8 cellular contexts compared by ENCODE assay signal in the genomic region with DNA sequence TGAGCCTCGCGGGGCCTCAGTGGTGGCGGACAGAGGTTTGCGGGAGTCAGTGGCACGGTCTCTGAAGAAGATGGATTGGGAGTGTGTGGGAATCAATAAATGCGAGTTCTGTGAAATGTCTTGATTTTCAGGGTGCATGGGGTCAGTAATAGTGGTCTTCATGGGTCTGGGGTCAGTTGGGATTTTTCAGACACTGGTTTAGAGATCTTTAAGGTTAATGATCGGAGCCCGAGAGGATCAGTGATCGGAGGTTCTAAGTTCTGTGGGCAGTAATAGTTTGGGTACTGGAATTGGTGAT. TPM values are rescaled to one million over a fixed set of nuclear protein-coding genes. Genes with fewer than 3 reads are reported as not detected.
DNase-seq lines count a peak whose midpoint lies in the region; ATAC-seq and TF ChIP-seq lines count a peak whose summit lies in the region.

No MANE protein-coding gene starts in this region.

- TF ChIP-seq CTCF in heart right ventricle (IDR thresholded peaks at IDR 0.05): no peak
- TF ChIP-seq CTCF in vagina (IDR thresholded peaks at IDR 0.05): no peak
- TF ChIP-seq CTCF in GM13976 (IDR thresholded peaks at IDR 0.05; ENCODE audit: borderline replicate concordance, control extremely low read depth, extremely low read depth, insufficient read depth, missing control alignments): no peak

- H3K9me3 ChIP-seq in heart right ventricle: peaks cover 0 to 61% (median 0%) of the 10 kb centered on the region in 11 donors
- H3K9me3 ChIP-seq in effector memory CD4-positive, alpha-beta T cell (ENCODE audit: control insufficient read depth, low read length): peaks cover 3% of the 10 kb centered on the region
- no peaks in the 10 kb centered on the region for H3K9me3 ChIP-seq in muscle layer of colon (ENCODE audit: low read length)
- H3K9me3 ChIP-seq in vagina: no peaks in the 10 kb centered on the region

- DNase-seq in heart right ventricle: no peak
- DNase-seq in left cardiac atrium: no peak
- DNase-seq in effector memory CD4-positive, alpha-beta T cell: no peak
- no peak for DNase-seq in vagina (ENCODE audit: extremely low spot score in 2 of 2)
- no peak for DNase-seq in GM13976 (ENCODE audit: low spot score)
- DNase-seq in stimulated activated CD4-positive, alpha-beta T cell treated with anti-CD3 and anti-CD28 coated beads, Interleukin-12 subunit alpha, Interleukin-12 subunit beta, amount 100 ng/mL, for 4 hours: no peak

- H3K36me3 ChIP-seq in heart right ventricle (peaks cover 0 to 50% (median 12%) of the 10 kb centered on the region in 9 donors), muscle layer of colon (ENCODE audit: insufficient read depth, low read length) (no peaks in the 10 kb centered on the region), vagina (peaks cover 0 to 11% of the 10 kb centered on the region in 2 donors)
- H3K36me3 ChIP-seq in effector memory CD4-positive, alpha-beta T cell (ENCODE audit: control insufficient read depth, insufficient read depth, low read length): peaks cover 8% of the 10 kb centered on the region

- peak overlapping the region; percentile 90 to 98 (median 94) for H3K27ac ChIP-seq in heart right ventricle
- peak overlapping the region; percentile 93 for H3K27ac ChIP-seq in effector memory CD4-positive, alpha-beta T cell (ENCODE audit: insufficient read depth, low read length, poor library complexity, severe bottlenecking)
- H3K27ac ChIP-seq in muscle layer of colon (ENCODE audit: low read depth, low read length): peak overlapping the region; percentile 95
- H3K27ac ChIP-seq in vagina: peak overlapping the region; percentile 87

- ATAC-seq in heart right ventricle (no peak), left cardiac atrium (no peak), HG03135 (IDR thresholded peaks at IDR 0.05; ENCODE audit: unreplicated experiment) (no peak)

- intact Hi-C loops in heart right ventricle (cut with DNase I): loop anchor here in 6 of 10 donors (2.0 to 5.0 kb wide), 6 partner anchors 35 to 295 kb away; partner anchors contain the start of genes ZNF569 (in 4 of the 6), ZNF570 (in 2 of the 6), ZNF527 (in 1 of the 6) and ZNF585B (in 1 of the 6)
- intact Hi-C loops in left cardiac atrium (cut with DNase I): no loop called here
- intact Hi-C loops in vagina (cut with DNase I): no loop called here

- H3K4me3 ChIP-seq in heart right ventricle: peak overlapping the region; percentile 61 to 97 (median 73)
- peak overlapping the region; percentile 82 for H3K4me3 ChIP-seq in effector memory CD4-positive, alpha-beta T cell (ENCODE audit: insufficient read depth, low read depth, low read length, poor library complexity, severe bottlenecking)
- H3K4me3 ChIP-seq in muscle layer of colon (ENCODE audit: low read depth in 1 of 2, low read length in 2 of 2): peak overlapping the region; percentile 95
- H3K4me3 ChIP-seq in vagina: peak overlapping the region; percentile 63 to 74

- peaks cover 0 to 22% (median 14%) of the 10 kb centered on the region in 9 donors for H3K4me1 ChIP-seq in heart right ventricle
- no peaks in the 10 kb centered on the region for H3K4me1 ChIP-seq in effector memory CD4-positive, alpha-beta T cell (ENCODE audit: control insufficient read depth, insufficient read depth, low read length, poor library complexity, severe bottlenecking)
- peaks cover 16% of the 10 kb centered on the region for H3K4me1 ChIP-seq in muscle layer of colon (ENCODE audit: insufficient read depth, low read length)
- H3K4me1 ChIP-seq in vagina: peaks cover 6% of the 10 kb centered on the region

- no peaks in the 10 kb centered on the region for H3K27me3 ChIP-seq in heart right ventricle
- no peaks in the 10 kb centered on the region for H3K27me3 ChIP-seq in effector memory CD4-positive, alpha-beta T cell (replicated peaks; ENCODE audit: control insufficient read depth, insufficient read depth, low read length, poor library complexity, severe bottlenecking)
- H3K27me3 ChIP-seq in muscle layer of colon (ENCODE audit: control insufficient read depth in 1 of 2, insufficient read depth in 2 of 2, low read length in 2 of 2): no peaks in the 10 kb centered on the region
- no peaks in the 10 kb centered on the region for H3K27me3 ChIP-seq in vagina

- H3K9ac ChIP-seq in muscle layer of colon (ENCODE audit: low read length): peak overlapping the region; percentile 85

- no peak for TF ChIP-seq POLR2A in vagina (IDR thresholded peaks at IDR 0.05)

- 1 to 2% methylated on average over 9 of the region's 9 CpGs for WGBS in heart right ventricle, 2 donors

- in situ Hi-C loops in GM13976 (cut with MboI; ENCODE audit: low sequenced_read_pairs, unreplicated experiment): no loop called here

RNA-seq across cellular contexts. Expression of gene ZNF793, which starts 0.4 kb away (rescaled TPM):
- total RNA-seq in heart right ventricle (1 to 10 TPM; 4.7 to 9.6 (median 6.9) TPM), left cardiac atrium (1 to 10 TPM; 5.1 to 6.3 TPM), vagina (3.7 TPM)
- 1 to 10 TPM; 2.4 to 7.2 TPM for polyA plus RNA-seq in heart right ventricle

RNA-seq across cellular contexts. Expression of gene ZNF570, which starts 38.0 kb away (rescaled TPM):
- 1 to 10 TPM; 5.2 to 9.8 (median 8.1) TPM for total RNA-seq in heart right ventricle
- polyA plus RNA-seq in heart right ventricle: 1 to 10 TPM; 2.1 to 2.6 TPM
- 1 to 10 TPM; 6.3 to 6.5 TPM for total RNA-seq in left cardiac atrium
- 5.2 TPM for total RNA-seq in vagina

RNA-seq across cellular contexts. Expression of gene ZNF569, which starts 39.9 kb away (rescaled TPM):
- 1 to 10 TPM; 4.5 to 8.0 (median 6.2) TPM for total RNA-seq in heart right ventricle
- 1 to 10 TPM; 3.0 to 3.5 TPM for polyA plus RNA-seq in heart right ventricle
- 1 to 10 TPM; 6.1 to 6.8 TPM for total RNA-seq in left cardiac atrium
- total RNA-seq in vagina: 3.7 TPM

Comparison
In these comparisons a context has a peak if more than half of its experiments do, and no peak if none do; other contexts are left out.
1. intact Hi-C loops: an anchor here in heart right ventricle (2.0 to 5.0 kb wide); none called in left cardiac atrium and vagina.